17 cellular contexts compared by ENCODE assay signal in the genomic region with DNA sequence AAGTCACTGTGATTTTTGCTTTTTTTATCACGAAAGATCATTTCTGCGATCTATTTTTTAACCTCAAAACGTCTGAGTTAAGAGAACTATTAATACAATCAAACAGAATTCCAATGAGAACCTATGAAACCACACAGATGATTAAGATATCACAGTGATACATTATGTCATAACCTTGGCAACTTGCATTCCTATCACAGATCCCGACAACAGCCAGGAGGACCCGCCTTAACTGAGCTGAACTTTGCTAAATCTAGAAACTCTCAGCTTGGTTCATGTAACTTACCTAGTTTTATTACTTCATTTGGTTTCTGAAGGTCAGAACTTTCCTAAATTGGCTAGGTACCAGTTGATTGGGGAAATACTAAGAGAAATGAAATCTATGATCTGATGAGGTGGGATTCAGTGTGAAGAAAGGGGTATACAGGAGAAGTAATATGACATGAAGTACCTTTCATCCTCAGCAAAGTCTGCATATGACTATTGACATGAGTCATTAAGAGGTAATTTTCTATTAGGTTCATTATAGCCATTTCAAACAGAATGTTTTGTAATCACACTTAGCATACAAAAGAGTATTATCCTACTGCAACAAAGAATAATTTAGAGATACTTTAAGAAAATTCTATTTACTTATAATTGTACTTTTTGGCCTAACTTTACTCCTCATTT.
"Had no signal": no experiment of that assay in that cellular context is flagged by ENCODE, and none has a peak within 500 bp of the region (broad histone marks: within the 10 kb centered on the region; RNA-seq: fewer than 3 reads in every experiment).

No MANE protein-coding gene starts in this region.

- H3K9me3 Mint-ChIP-seq: natural killer cell treated with Interleukin-12 subunit alpha and Interleukin-12 subunit beta and Interleukin-15 and Interleukin-18, amount 100 ng/mL, for 72 hours had no signal

- H3K27me3 ChIP-seq: cardiac muscle cell had no signal

- H3K36me3 ChIP-seq: cardiac muscle cell had no signal

- FAIRE-seq: colon had no signal

- H3K27ac Mint-ChIP-seq: activated CD8-positive, alpha-beta memory T cell treated with anti-CD3 and anti-CD28 coated beads, Interleukin-2, amount 10 ng/mL, durations not matched to agents 7 days and 5 days; activated naive CD8-positive, alpha-beta T cell treated with anti-CD3 and anti-CD28 coated beads for 36 hours; natural killer cell treated with Interleukin-12 subunit alpha and Interleukin-12 subunit beta and Interleukin-15 and Interleukin-18, amount 100 ng/mL, for 72 hours; progenitor cell of endocrine pancreas; stimulated activated naive B cell treated with anti-CD40 and anti-IgM and Interleukin-4, amounts not matched to agents 10 μg/mL and 1 μg/mL and 100 μg/mL, for 72 hours had no signal

- H3K9me3 ChIP-seq: mucosa of descending colon had no signal

- H3K4me3 Mint-ChIP-seq: activated CD8-positive, alpha-beta memory T cell treated with anti-CD3 and anti-CD28 coated beads, Interleukin-2, amount 10 ng/mL, durations not matched to agents 7 days and 5 days; activated naive CD8-positive, alpha-beta T cell treated with anti-CD3 and anti-CD28 coated beads for 36 hours; natural killer cell treated with Interleukin-12 subunit alpha and Interleukin-12 subunit beta and Interleukin-15 and Interleukin-18, amount 100 ng/mL, for 72 hours; stimulated activated naive B cell treated with anti-CD40 and anti-IgM and Interleukin-4, amounts not matched to agents 10 μg/mL and 1 μg/mL and 100 μg/mL, for 72 hours had no signal

- DNase-seq: activated CD4-positive, alpha-beta T cell treated with anti-CD3 and anti-CD28 coated beads for 1 hour; activated CD4-positive, alpha-beta T cell treated with anti-CD3 and anti-CD28 coated beads, Interleukin-2, amount 50 U/mL, for 48 hours; activated CD8-positive, alpha-beta memory T cell treated with anti-CD3 and anti-CD28 coated beads, Interleukin-2, amount 10 ng/mL, durations not matched to agents 7 days and 5 days; activated gamma-delta T cell treated with Interleukin-2 at 50 U/mL for 16 hours; activated naive CD8-positive, alpha-beta T cell treated with anti-CD3 and anti-CD28 coated beads for 36 hours; activated T-cell treated with anti-CD3 and anti-CD28 coated beads, Interleukin-2, amount 50 U/mL, for 48 hours; aorta; hippocampal formation; mucosa of descending colon; occipital lobe; right cardiac atrium; stimulated activated naive B cell treated with anti-CD40 and anti-IgM and Interleukin-4, amounts not matched to agents 10 μg/mL and 1 μg/mL and 100 μg/mL, for 72 hours; trophoblast cell had no signal

- H3K27ac ChIP-seq: cardiac muscle cell had no signal

- ATAC-seq: activated CD8-positive, alpha-beta memory T cell treated with anti-CD3 and anti-CD28 coated beads, Interleukin-2, amount 10 ng/mL, durations not matched to agents 7 days and 5 days; mucosa of descending colon; natural killer cell treated with Interleukin-12 subunit alpha and Interleukin-12 subunit beta and Interleukin-15 and Interleukin-18, amount 100 ng/mL, for 72 hours; right cardiac atrium; stimulated activated naive B cell treated with anti-CD40 and anti-IgM and Interleukin-4, amounts not matched to agents 10 μg/mL and 1 μg/mL and 100 μg/mL, for 72 hours had no signal

- H3K4me3 ChIP-seq: cardiac muscle cell, mucosa of descending colon had no signal

- H3K27me3 Mint-ChIP-seq: activated CD8-positive, alpha-beta memory T cell treated with anti-CD3 and anti-CD28 coated beads, Interleukin-2, amount 10 ng/mL, durations not matched to agents 7 days and 5 days; activated naive CD8-positive, alpha-beta T cell treated with anti-CD3 and anti-CD28 coated beads for 36 hours; natural killer cell treated with Interleukin-12 subunit alpha and Interleukin-12 subunit beta and Interleukin-15 and Interleukin-18, amount 100 ng/mL, for 72 hours; progenitor cell of endocrine pancreas; stimulated activated naive B cell treated with anti-CD40 and anti-IgM and Interleukin-4, amounts not matched to agents 10 μg/mL and 1 μg/mL and 100 μg/mL, for 72 hours had no signal
